Comparison of ENCODE assay signal across 9 cellular contexts in genomic region chr3:8629151-8630021, GRCh38. TPM values are rescaled to one million over a fixed set of nuclear protein-coding genes. Genes with fewer than 3 reads are reported as not detected.
DNase-seq lines count a peak whose midpoint lies in the region; ATAC-seq and TF ChIP-seq lines count a peak whose summit lies in the region.
"Had no signal": no experiment of that assay in that cellular context is flagged by ENCODE, and none has a peak within 500 bp of the region (broad histone marks: within the 10 kb centered on the region; RNA-seq: fewer than 3 reads in every experiment).

No MANE protein-coding gene starts in this region.

- H3K4me3 ChIP-seq in right atrium auricular region (no peak overlapping the region), fibroblast of the aortic adventitia (ENCODE audit: low read depth, low read length) (no peak overlapping the region)

- H3K27me3 ChIP-seq in right atrium auricular region, result no peaks in the 10 kb centered on the region

- intact Hi-C loops in Right ventricle myocardium superior (cut with DNase I), result no loop called here

- DNase-seq in Right ventricle myocardium superior, result no peak
- no peak for DNase-seq in right atrium auricular region (ENCODE audit: low spot score)
- DNase-seq in activated CD4-positive, alpha-beta T cell treated with anti-CD3 and anti-CD28 coated beads, Interleukin-2, amount 50 U/mL, for 1 hour, result peak; percentile 24
- DNase-seq in fibroblast of the aortic adventitia (ENCODE audit: low read depth), result peak; percentile 70
- DNase-seq in stimulated activated CD4-positive, alpha-beta T cell treated with anti-CD3 and anti-CD28 coated beads, Interleukin-2, amount 100 ng/mL, for 4 hours (ENCODE audit: low read depth), result peak; percentile 54
- DNase-seq in NCI-H1105 (lab: John Stamatoyannopoulos, UW), result no peak
- no peak for DNase-seq in SKM-1 (lab: John Stamatoyannopoulos, UW; ENCODE audit: unreplicated experiment)
- DNase-seq: activated T-cell treated with anti-CD3 and anti-CD28 coated beads, Interleukin-2, amount 50 U/mL, for 4 hours had no signal

- no peak for TF ChIP-seq CTCF in right atrium auricular region (IDR thresholded peaks at IDR 0.05)
- no peak for TF ChIP-seq CTCF in fibroblast of the aortic adventitia (IDR thresholded peaks at IDR 0.05; ENCODE audit: insufficient read depth, low read length)

- no peaks in the 10 kb centered on the region for H3K4me1 ChIP-seq in right atrium auricular region

- H3K9me3 ChIP-seq in right atrium auricular region, result no peaks in the 10 kb centered on the region

- peak; percentile 53 for ATAC-seq in Right ventricle myocardium superior (ENCODE audit: poor library complexity)
- ATAC-seq in HG03565 (IDR thresholded peaks at IDR 0.05; ENCODE audit: unreplicated experiment), result peak; percentile 72

- no peak overlapping the region for H3K27ac ChIP-seq in right atrium auricular region

- H3K36me3 ChIP-seq in right atrium auricular region, result no peaks in the 10 kb centered on the region

RNA-seq across cellular contexts. Expression of gene SSUH2, which starts 15.2 kb away (rescaled TPM):
- 1.00 TPM for total RNA-seq in Right ventricle myocardium superior
- total RNA-seq in right atrium auricular region, result under 1 TPM; 0.59 to 0.82 TPM
- total RNA-seq in fibroblast of the aortic adventitia (ENCODE audit: low replicate concordance), result not detected in 2 replicates
- total RNA-seq: activated T-cell treated with anti-CD3 and anti-CD28 coated beads, Interleukin-2, amount 50 U/mL, for 4 hours had no signal

Comparison
In these comparisons a context has a peak if more than half of its experiments do, and no peak if none do; other contexts are left out.
1. DNase-seq: peak in activated CD4-positive, alpha-beta T cell treated with anti-CD3 and anti-CD28 coated beads, Interleukin-2, amount 50 U/mL, for 1 hour (single experiment), fibroblast of the aortic adventitia (single experiment) and stimulated activated CD4-positive, alpha-beta T cell treated with anti-CD3 and anti-CD28 coated beads, Interleukin-2, amount 100 ng/mL, for 4 hours (single experiment); none in Right ventricle myocardium superior (single experiment), right atrium auricular region (single experiment), NCI-H1105 (single experiment) and SKM-1 (single experiment).